In the genomic region with DNA sequence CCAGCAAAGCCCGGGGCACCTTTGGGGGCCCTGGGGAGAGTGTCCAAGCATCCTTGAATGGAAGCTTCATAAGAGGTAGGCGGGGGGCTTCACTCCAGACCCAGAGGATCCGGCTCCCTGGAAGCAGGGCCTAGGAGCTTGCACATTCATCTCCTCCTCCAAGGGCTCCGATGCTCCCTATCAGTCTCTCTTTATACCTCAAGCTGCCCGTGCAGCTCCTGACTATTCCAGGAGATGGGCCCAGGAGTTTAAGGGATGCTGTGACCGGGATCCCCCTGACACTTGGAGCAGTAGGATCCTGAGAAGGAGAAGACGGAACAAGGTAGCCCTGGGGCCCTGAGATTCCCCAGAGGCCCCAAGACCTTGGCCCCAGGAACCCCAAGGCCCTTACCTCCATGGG, we compare ENCODE assay signal across 13 cellular contexts. TPM values are rescaled to one million over a fixed set of nuclear protein-coding genes. Genes with fewer than 3 reads are reported as not detected.
DNase-seq lines count a peak whose midpoint lies in the region; ATAC-seq and TF ChIP-seq lines count a peak whose summit lies in the region.
"Had no signal": no experiment of that assay in that cellular context is flagged by ENCODE, and none has a peak within 500 bp of the region (broad histone marks: within the 10 kb centered on the region; RNA-seq: fewer than 3 reads in every experiment).

No MANE protein-coding gene starts in this region.

- no peak for TF ChIP-seq POLR2A in Peyer's patch (IDR thresholded peaks at IDR 0.05)

- DNase-seq in Caco-2 (no peak), Peyer's patch (peak in 2 of 3 donors; percentile 14 to 39), mesenteric fat pad (ENCODE audit: low spot score) (peak; percentile 53), NCI-H187 (lab: John Stamatoyannopoulos, UW) (no peak), mesothelial cell of epicardium (ENCODE audit: low spot score in 2 of 2, unreplicated experiment in 2 of 2) (no peak), upper lobe of right lung (no peak)
- DNase-seq in activated CD4-positive, CD25-positive, alpha-beta regulatory T cell (lab: John Stamatoyannopoulos, UW) = no peak
- DNase-seq: CD8-positive, alpha-beta memory T cell; DMS53; GF-D8; GM23248 had no signal

- ATAC-seq in upper lobe of right lung = no peak
- ATAC-seq: K562 had no signal

- no peak overlapping the region for H3K4me3 ChIP-seq in Caco-2 (ENCODE audit: low read depth, low read length)
- H3K4me3 ChIP-seq in Peyer's patch = no peak overlapping the region
- no peak overlapping the region for H3K4me3 ChIP-seq in upper lobe of right lung
- H3K4me3 ChIP-seq: GM23248, K562 had no signal

- H3K4me1 ChIP-seq in Caco-2 = peaks cover 6% of the 10 kb centered on the region; the same call in 1 of the 2 replicates
- H3K4me1 ChIP-seq in Peyer's patch = no peaks in the 10 kb centered on the region
- no peaks in the 10 kb centered on the region for H3K4me1 ChIP-seq in upper lobe of right lung

- H3K4me1 Mint-ChIP-seq in Caco-2 (ENCODE audit: low read depth, unreplicated experiment) (peaks cover 6% of the 10 kb centered on the region), mesothelial cell of epicardium (peaks cover 10% of the 10 kb centered on the region)
- H3K4me1 Mint-ChIP-seq: B cell; CD8-positive, alpha-beta memory T cell had no signal

- TF ChIP-seq CTCF in Caco-2 (IDR thresholded peaks at IDR 0.05; ENCODE audit: insufficient read depth in 1 of 2, low read depth in 1 of 2, low read length in 1 of 2, severe bottlenecking in 1 of 2, unreplicated experiment in 1 of 2) = no peak
- TF ChIP-seq CTCF in Peyer's patch (IDR thresholded peaks at IDR 0.05) = no peak
- no peak for TF ChIP-seq CTCF in mesothelial cell of epicardium (IDR thresholded peaks at IDR 0.05; ENCODE audit: unreplicated experiment)
- no peak for TF ChIP-seq CTCF in upper lobe of right lung (IDR thresholded peaks at IDR 0.05)

- BruUV-seq in Caco-2 (replicated peaks; lab: Mats Ljungman, UMichigan) = no TSS peak

- no peaks in the 10 kb centered on the region for H3K9me3 Mint-ChIP-seq in Caco-2 (ENCODE audit: unreplicated experiment)
- H3K9me3 Mint-ChIP-seq in mesothelial cell of epicardium = no peaks in the 10 kb centered on the region
- H3K9me3 Mint-ChIP-seq: CD8-positive, alpha-beta memory T cell had no signal

- CTCF ChIA-PET in Caco-2 (lab: Charles Lee) = no interaction called here

- POLR2A ChIA-PET in Caco-2 (lab: Charles Lee) = no interaction called here

- H3K36me3 ChIP-seq in Caco-2 (ENCODE audit: control insufficient read depth, insufficient read depth, low read length) (no peaks in the 10 kb centered on the region; the same call in 1 of the 2 replicates), Peyer's patch (no peaks in the 10 kb centered on the region), upper lobe of right lung (peaks cover 2% of the 10 kb centered on the region)

- H3K27ac Mint-ChIP-seq in Caco-2 (ENCODE audit: unreplicated experiment) (peak overlapping the region; percentile 26), mesothelial cell of epicardium (no peak overlapping the region)
- H3K27ac Mint-ChIP-seq: B cell; CD8-positive, alpha-beta memory T cell had no signal

- no peak overlapping the region for H3K27ac ChIP-seq in Peyer's patch
- H3K27ac ChIP-seq in upper lobe of right lung = no peak overlapping the region
- H3K27ac ChIP-seq: GM23248 had no signal

- H3K27me3 ChIP-seq in Caco-2 (replicated peaks; ENCODE audit: control insufficient read depth, insufficient read depth, low read length) = no peaks in the 10 kb centered on the region
- H3K27me3 ChIP-seq in Peyer's patch = no peaks in the 10 kb centered on the region
- H3K27me3 ChIP-seq in upper lobe of right lung = no peaks in the 10 kb centered on the region

- H3K27me3 Mint-ChIP-seq in Caco-2 (ENCODE audit: insufficient read depth, unreplicated experiment) = no peaks in the 10 kb centered on the region
- no peaks in the 10 kb centered on the region for H3K27me3 Mint-ChIP-seq in mesothelial cell of epicardium (ENCODE audit: low read depth)
- H3K27me3 Mint-ChIP-seq: B cell had no signal

- H3K9me3 ChIP-seq in Caco-2 (no peaks in the 10 kb centered on the region), Peyer's patch (no peaks in the 10 kb centered on the region), upper lobe of right lung (no peaks in the 10 kb centered on the region)

- intact Hi-C loops in Caco-2 (cut with micrococcal nuclease; ENCODE audit: unreplicated experiment) = no loop called here
- intact Hi-C loops in upper lobe of right lung (cut with DNase I) = no loop called here

- peaks cover 20% of the 10 kb centered on the region for H3K36me3 Mint-ChIP-seq in Caco-2 (ENCODE audit: insufficient read depth, unreplicated experiment)
- no peaks in the 10 kb centered on the region for H3K36me3 Mint-ChIP-seq in mesothelial cell of epicardium
- H3K36me3 Mint-ChIP-seq: CD8-positive, alpha-beta memory T cell had no signal

- H3K4me3 Mint-ChIP-seq in Caco-2 (ENCODE audit: unreplicated experiment) (no peak overlapping the region), mesothelial cell of epicardium (no peak overlapping the region)
- H3K4me3 Mint-ChIP-seq: B cell; CD8-positive, alpha-beta memory T cell had no signal

RNA-seq across cellular contexts. Expression of a gene that starts 25.9 kb away (rescaled TPM):
- total RNA-seq in Caco-2 (2022) = 5.8 and 8.2 TPM in 2 replicates
- total RNA-seq in Peyer's patch = 10 to 100 TPM in 3 of 4 donors, 1 to 10 TPM in 1; 2.1 to 24.8 (median 13.5) TPM
- 58.6 TPM for total RNA-seq in mesenteric fat pad
- 0.07 to 0.27 TPM (median 0.18 TPM) in 3 replicates for total RNA-seq in mesothelial cell of epicardium
- 48.7 TPM for total RNA-seq in upper lobe of right lung
- total RNA-seq: GM23248 had no signal

RNA-seq across cellular contexts. Expression of a gene that starts 59.9 kb away (rescaled TPM):
- 43.8 and 49.5 TPM in 2 replicates for total RNA-seq in Caco-2 (2022)
- total RNA-seq in Peyer's patch = 10 to 100 TPM; 24.3 to 45.0 (median 41.4) TPM
- 30.6 TPM for total RNA-seq in mesenteric fat pad
- 49.6 to 53.1 TPM (median 52.8 TPM) in 3 replicates for total RNA-seq in mesothelial cell of epicardium
- total RNA-seq in upper lobe of right lung = 33.7 TPM

Comparison
In these comparisons a context has a peak if more than half of its experiments do, and no peak if none do; other contexts are left out.
1. DNase-seq: peak in Peyer's patch (2 of 3) and mesenteric fat pad (single experiment); none in Caco-2 (0 of 2), NCI-H187 (0 of 2), mesothelial cell of epicardium (0 of 2), upper lobe of right lung (single experiment) and activated CD4-positive, CD25-positive, alpha-beta regulatory T cell (0 of 4).